Comparison of ENCODE assay signal across 8 cellular contexts in the genomic region with DNA sequence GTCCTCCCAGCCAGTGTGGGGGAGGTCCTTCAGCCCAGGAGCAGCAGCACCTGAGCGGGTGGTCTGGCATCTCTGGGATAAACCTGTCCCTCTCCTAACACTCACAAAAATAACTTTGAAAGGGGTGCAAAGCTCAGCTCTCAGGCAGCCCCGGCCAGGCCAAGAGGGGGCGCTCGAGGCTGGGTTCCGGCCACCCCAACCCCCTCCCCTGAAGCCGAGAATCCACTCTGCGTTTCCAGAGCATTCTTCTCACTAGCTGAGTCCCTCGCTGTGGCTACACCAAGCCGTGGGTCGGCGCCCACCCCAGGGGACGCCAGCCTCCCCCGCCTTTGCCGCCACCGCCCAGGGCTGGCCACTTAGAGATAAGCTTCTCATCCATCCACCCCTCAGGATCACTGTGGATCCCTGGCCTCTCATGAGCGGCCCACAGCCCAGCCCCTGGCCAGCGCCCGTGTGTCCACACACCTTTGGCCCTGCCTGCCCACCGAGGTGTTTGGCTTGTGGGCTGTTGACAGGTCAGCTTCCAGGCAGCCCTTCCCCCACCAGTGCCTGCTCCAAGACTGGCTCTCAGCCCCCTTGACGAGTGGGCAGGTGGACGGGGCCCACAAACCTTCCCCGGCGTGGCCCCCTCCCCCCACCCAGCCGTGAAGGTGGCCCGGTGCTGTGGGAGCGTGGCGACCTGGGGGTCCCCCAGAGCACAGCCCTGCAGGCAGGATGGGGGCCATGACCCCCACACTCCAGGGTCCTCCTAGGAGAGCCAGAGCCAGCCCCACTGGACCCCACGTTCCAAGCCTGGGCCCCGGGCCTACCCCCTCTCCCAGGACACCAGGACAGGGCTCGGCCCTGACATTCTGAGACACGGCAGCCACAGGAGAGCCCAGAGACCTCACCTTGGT. TPM values are rescaled to one million over a fixed set of nuclear protein-coding genes. Genes with fewer than 3 reads are reported as not detected.
DNase-seq lines count a peak whose midpoint lies in the region; ATAC-seq and TF ChIP-seq lines count a peak whose summit lies in the region.

No MANE protein-coding gene starts in this region.

- 52% methylated on average over 31 of the region's 31 CpGs for WGBS in HUES64
- WGBS in lung, 2 donors, result 36 to 38% methylated on average over 31 of the region's 31 CpGs

- H3K27me3 ChIP-seq in HUES64 (ENCODE audit: insufficient read depth, low read length) (no peaks in the 10 kb centered on the region), WERI-Rb-1 (ENCODE audit: insufficient read depth, low read depth, severe bottlenecking) (no peaks in the 10 kb centered on the region), lung (ENCODE audit: control insufficient read depth, insufficient read depth) (no peaks in the 10 kb centered on the region)

- H3K9me3 ChIP-seq in HUES64 (ENCODE audit: insufficient read depth, low read depth, low read length) (no peaks in the 10 kb centered on the region), WERI-Rb-1 (ENCODE audit: severe bottlenecking) (no peaks in the 10 kb centered on the region), lung (ENCODE audit: control insufficient read depth in 2 of 2, insufficient read depth in 1 of 2, low read length in 1 of 2) (no peaks in the 10 kb centered on the region)

- H3K4me1 ChIP-seq in HUES64 (ENCODE audit: insufficient read depth, low read length) (peaks cover 11% of the 10 kb centered on the region), lung (ENCODE audit: control insufficient read depth in 2 of 2, insufficient read depth in 2 of 2, low read length in 2 of 2) (peaks cover 0 to 10% of the 10 kb centered on the region in 2 donors)

- H3K4me3 ChIP-seq in HUES64 (ENCODE audit: low read length), result no peak overlapping the region
- H3K4me3 ChIP-seq in WERI-Rb-1 (ENCODE audit: low read depth, low read length), result no peak overlapping the region; the same call in 1 of the 2 replicates
- H3K4me3 ChIP-seq in lung, result no peak overlapping the region

- no peaks in the 10 kb centered on the region for H3K36me3 ChIP-seq in HUES64 (ENCODE audit: insufficient read depth, low read length)
- no peaks in the 10 kb centered on the region for H3K36me3 ChIP-seq in WERI-Rb-1
- no peaks in the 10 kb centered on the region for H3K36me3 ChIP-seq in lung (ENCODE audit: control insufficient read depth in 2 of 2, insufficient read depth in 2 of 2, low read length in 2 of 2)

- ATAC-seq in lung (ENCODE audit: insufficient read depth, low FRiP score) (peak; percentile 48), HG03378 (IDR thresholded peaks at IDR 0.05; ENCODE audit: unreplicated experiment) (no peak)

- TF ChIP-seq CTCF in WERI-Rb-1 (IDR thresholded peaks at IDR 0.05; ENCODE audit: low read depth, low read length) (peak; percentile 95), lung (IDR thresholded peaks at IDR 0.05; ENCODE audit: control extremely low read depth, extremely low read depth) (peak; percentile 36)

- H3K9ac ChIP-seq in HUES64 (ENCODE audit: low read depth, low read length), result peak overlapping the region; percentile 49

- DNase-seq in C1 segment of cervical spinal cord (lab: John Stamatoyannopoulos, UW) (peak in 9 of 14 donors; percentile 6 to 72 (median 32)), WERI-Rb-1 (peak; percentile 85), lung (ENCODE audit: low spot score) (no peak), occipital lobe (lab: John Stamatoyannopoulos, UW) (no peak)
- DNase-seq in effector CD8-positive, alpha-beta T cell (lab: John Stamatoyannopoulos, UW), result peak; percentile 16
- DNase-seq in stimulated activated naive CD4-positive, alpha-beta T cell (lab: John Stamatoyannopoulos, UW), result peak in 4 of 6 experiments; percentile 11 to 38 (median 18)

- H3K27ac ChIP-seq in HUES64 (ENCODE audit: low read depth, low read length) (peak overlapping the region; percentile 70), WERI-Rb-1 (peak overlapping the region; percentile 77), lung (ENCODE audit: low read depth in 1 of 2, low read length in 1 of 2) (no peak overlapping the region)

RNA-seq across cellular contexts. Expression of gene FTCD, which starts 1.9 kb away (rescaled TPM):
- polyA plus RNA-seq in HUES64 (2013, experiment 1 of 2), result 0.70 TPM
- 1.3 TPM for polyA plus RNA-seq in HUES64 (2013, experiment 2 of 2)
- under 1 TPM; 0.26 to 0.43 TPM for total RNA-seq in lung
- under 1 TPM; 0.03 to 0.14 TPM for polyA plus RNA-seq in lung
- not detected for total RNA-seq in occipital lobe

RNA-seq across cellular contexts. Expression of gene SPATC1L, which starts 30.8 kb away (rescaled TPM):
- 37.0 TPM for polyA plus RNA-seq in HUES64 (2013, experiment 1 of 2)
- 48.2 TPM for polyA plus RNA-seq in HUES64 (2013, experiment 2 of 2)
- 10 to 100 TPM; 10.6 to 15.6 TPM for total RNA-seq in lung
- 10 to 100 TPM in 1 of 2 donors, 1 to 10 TPM in 1; 6.6 to 11.3 TPM for polyA plus RNA-seq in lung
- total RNA-seq in occipital lobe, result 2.8 TPM

RNA-seq across cellular contexts. Expression of gene COL6A2, which starts 55.6 kb away (rescaled TPM):
- polyA plus RNA-seq in HUES64 (2013, experiment 1 of 2), result 62.6 TPM
- polyA plus RNA-seq in HUES64 (2013, experiment 2 of 2), result 69.5 TPM
- total RNA-seq in lung (100 to 1,000 TPM; 350 to 466 TPM), occipital lobe (37.1 TPM)
- 100 to 1,000 TPM; 192 to 234 TPM for polyA plus RNA-seq in lung

Comparison
In these comparisons a context has a peak if more than half of its experiments do, and no peak if none do; other contexts are left out.
1. DNase-seq: peak in C1 segment of cervical spinal cord (9 of 14), WERI-Rb-1 (single experiment), effector CD8-positive, alpha-beta T cell (single experiment) and stimulated activated naive CD4-positive, alpha-beta T cell (4 of 6); none in lung (single experiment) and occipital lobe (single experiment).
2. H3K27ac ChIP-seq: peak in HUES64 (single experiment) and WERI-Rb-1 (single experiment); none in lung (0 of 2).